8 cellular contexts compared by ENCODE assay signal in genomic region chr18:3250237-3251107, GRCh38. TPM values are rescaled to one million over a fixed set of nuclear protein-coding genes. Genes with fewer than 3 reads are reported as not detected.
A peak's percentile ranks its signal among the peaks of the same experiment; 100 is the strongest.
DNase-seq lines count a peak whose midpoint lies in the region; ATAC-seq and TF ChIP-seq lines count a peak whose summit lies in the region.

No MANE protein-coding gene starts in this region.

- no peaks in the 10 kb centered on the region for H3K9me3 ChIP-seq in SJSA1 (replicated peaks)
- no peaks in the 10 kb centered on the region for H3K9me3 ChIP-seq in skeletal muscle satellite cell (replicated peaks; ENCODE audit: low read length)

- in situ Hi-C loops in GM18951 (cut with MboI; ENCODE audit: low sequenced_read_pairs, unreplicated experiment), result no loop called here

- peak overlapping the region; percentile 79 for H3K4me2 ChIP-seq in skeletal muscle satellite cell (ENCODE audit: low read length)

- H3K27me3 ChIP-seq in SJSA1 (replicated peaks) (no peaks in the 10 kb centered on the region), skeletal muscle satellite cell (ENCODE audit: control insufficient read depth, insufficient read depth, low read length) (no peaks in the 10 kb centered on the region)

- ATAC-seq in HG02798 (IDR thresholded peaks at IDR 0.05; ENCODE audit: poor library complexity, unreplicated experiment), result no peak

- H3K4me1 ChIP-seq in SJSA1 (replicated peaks) (peaks cover 71% of the 10 kb centered on the region), skeletal muscle satellite cell (ENCODE audit: control insufficient read depth, insufficient read depth, low read length) (peaks cover 61% of the 10 kb centered on the region)

- H3K27ac ChIP-seq in SJSA1, result peak overlapping the region; percentile 99

- peak overlapping the region; percentile 98 for H3K9ac ChIP-seq in skeletal muscle satellite cell (ENCODE audit: low read depth, low read length)

- peak; percentile 12 for TF ChIP-seq POLR2A in GM18951 (IDR thresholded peaks at IDR 0.05; ENCODE audit: extremely low read depth, insufficient read depth, insufficient read length)
- TF ChIP-seq POLR2A in erythroblast (IDR thresholded peaks at IDR 0.05; ENCODE audit: low read length), result peak; percentile 36

- H3K36me3 ChIP-seq in SJSA1 (peaks cover 61% of the 10 kb centered on the region), skeletal muscle satellite cell (ENCODE audit: insufficient read depth, low read length) (peaks cover 51% of the 10 kb centered on the region)

- H3K4me3 ChIP-seq in SJSA1 (peak overlapping the region; percentile 89), skeletal muscle satellite cell (ENCODE audit: low read length) (peak overlapping the region; percentile 82)

- DNase-seq in SJSA1 (ENCODE audit: low read depth in 1 of 2, low spot score in 2 of 2) (peak in 1 of 2 experiments; percentile 81), erythroblast (lab: John Stamatoyannopoulos, UW) (peak in 1 of 2 experiments; percentile 30), mesenteric fat pad (ENCODE audit: low spot score) (no peak), NCI-H524 treated with DMSO at 0.1 percent for 48 hours (lab: John Stamatoyannopoulos, UW) (no peak)
- DNase-seq in stimulated activated naive CD4-positive, alpha-beta T cell treated with Interleukin-2 at 50 U/mL for 16 hours (lab: John Stamatoyannopoulos, UW), result no peak

RNA-seq across cellular contexts. Expression of gene MYL12A, which starts 2.9 kb away (rescaled TPM):
- total RNA-seq in SJSA1 (2014; rRNA removed; shearing (Covaris generic)), result 1,425 and 1,642 TPM in 2 replicates
- 426 and 583 TPM in 2 replicates for total RNA-seq in skeletal muscle satellite cell (2012; rRNA removed)
- total RNA-seq in mesenteric fat pad, result 460 TPM

RNA-seq across cellular contexts. Expression of gene MYL12B, which starts 11.5 kb away (rescaled TPM):
- total RNA-seq in SJSA1 (2014; rRNA removed; shearing (Covaris generic)), result 561 and 830 TPM in 2 replicates
- 294 and 299 TPM in 2 replicates for total RNA-seq in skeletal muscle satellite cell (2012; rRNA removed)
- 291 TPM for total RNA-seq in mesenteric fat pad

RNA-seq across cellular contexts. Expression of gene MYOM1, which starts 30.7 kb away (rescaled TPM):
- total RNA-seq in SJSA1 (2014; rRNA removed; shearing (Covaris generic)), result not detected in 2 replicates
- total RNA-seq in skeletal muscle satellite cell (2012; rRNA removed), result 0.51 and 0.87 TPM in 2 replicates
- 3.9 TPM for total RNA-seq in mesenteric fat pad
